Comparison of ENCODE assay signal across 19 cellular contexts in genomic region chr7:106471021-106471420, GRCh38.
DNase-seq lines count a peak whose midpoint lies in the region; ATAC-seq, FAIRE-seq and TF ChIP-seq lines count a peak whose summit lies in the region.
"Had no signal": no experiment of that assay in that cellular context is flagged by ENCODE, and none has a peak within 500 bp of the region (broad histone marks: within the 10 kb centered on the region; RNA-seq: fewer than 3 reads in every experiment).

No MANE protein-coding gene starts in this region.

- FAIRE-seq in H1 (lab: Jason Lieb, UNC) = peak; percentile 13
- FAIRE-seq: GM18507, HepG2 had no signal

- no peaks in the 10 kb centered on the region for H3K79me1 ChIP-seq in H1 (ENCODE audit: low read depth, low read length)

- intact Hi-C loops in activated CD8-positive, alpha-beta T cell treated with anti-CD3 and anti-CD28 coated beads for 36 hours (cut with micrococcal nuclease) = no loop called here
- intact Hi-C loops in spleen (cut with DNase I; ENCODE audit: low total_unique reads) = no loop called here

- no peak for ATAC-seq in activated CD8-positive, alpha-beta T cell treated with anti-CD3 and anti-CD28 coated beads for 36 hours
- no peak for ATAC-seq in activated CD8-positive, alpha-beta T cell treated with anti-CD3 and anti-CD28 coated beads, Interleukin-2, amount 10 ng/mL, durations not matched to agents 7 days and 5 days
- ATAC-seq in activated T-helper 17 cell treated with anti-CD3 and anti-CD28 coated beads, Interleukin-2, amount 50 U/mL, for 72 hours (replicated peaks) = no peak
- ATAC-seq: HepG2 had no signal

- no peak overlapping the region for H2BK12ac ChIP-seq in H1 (ENCODE audit: low read depth, low read length)

- H3K79me2 ChIP-seq in H1 (ENCODE audit: control insufficient read depth in 1 of 2, insufficient read depth in 2 of 2, low read length in 2 of 2) = no peaks in the 10 kb centered on the region

- no peaks in the 10 kb centered on the region for H3K36me3 ChIP-seq in H1 (ENCODE audit: control insufficient read depth in 2 of 4, insufficient read depth in 4 of 4, low read length in 3 of 4)
- no peaks in the 10 kb centered on the region for H3K36me3 ChIP-seq in spleen
- H3K36me3 ChIP-seq: BLaER1, HAP-1 had no signal

- no peaks in the 10 kb centered on the region for H3K9me3 Mint-ChIP-seq in activated CD8-positive, alpha-beta T cell treated with anti-CD3 and anti-CD28 coated beads for 36 hours
- no peaks in the 10 kb centered on the region for H3K9me3 Mint-ChIP-seq in activated CD8-positive, alpha-beta T cell treated with anti-CD3 and anti-CD28 coated beads, Interleukin-2, amount 10 ng/mL, durations not matched to agents 7 days and 5 days (ENCODE audit: insufficient read depth)
- H3K9me3 Mint-ChIP-seq in activated naive CD8-positive, alpha-beta T cell (ENCODE audit: low read depth) = no peaks in the 10 kb centered on the region
- H3K9me3 Mint-ChIP-seq in activated naive CD8-positive, alpha-beta T cell treated with anti-CD3 and anti-CD28 coated beads for 36 hours = no peaks in the 10 kb centered on the region
- H3K9me3 Mint-ChIP-seq in activated T-helper 17 cell treated with anti-CD3 and anti-CD28 coated beads, Interleukin-2, amount 50 U/mL, for 72 hours = no peaks in the 10 kb centered on the region
- H3K9me3 Mint-ChIP-seq: CD14-positive monocyte; CD4-positive, alpha-beta memory T cell had no signal

- no peaks in the 10 kb centered on the region; the same call in 1 of the 2 replicates for H3K23me2 ChIP-seq in H1 (ENCODE audit: low read depth, low read length)

- H3K27ac Mint-ChIP-seq in activated CD8-positive, alpha-beta T cell treated with anti-CD3 and anti-CD28 coated beads for 36 hours = peak overlapping the region; percentile 17
- no peak overlapping the region for H3K27ac Mint-ChIP-seq in activated CD8-positive, alpha-beta T cell treated with anti-CD3 and anti-CD28 coated beads, Interleukin-2, amount 10 ng/mL, durations not matched to agents 7 days and 5 days
- peak overlapping the region; percentile 76 for H3K27ac Mint-ChIP-seq in activated naive CD8-positive, alpha-beta T cell
- H3K27ac Mint-ChIP-seq in activated naive CD8-positive, alpha-beta T cell treated with anti-CD3 and anti-CD28 coated beads for 36 hours = no peak overlapping the region
- H3K27ac Mint-ChIP-seq in activated T-helper 17 cell treated with anti-CD3 and anti-CD28 coated beads, Interleukin-2, amount 50 U/mL, for 72 hours = no peak overlapping the region
- H3K27ac Mint-ChIP-seq: CD4-positive, alpha-beta memory T cell had no signal

- H2BK15ac ChIP-seq in H1 (ENCODE audit: low read length) = no peak overlapping the region

- TF ChIP-seq RAD21 in H1 (IDR thresholded peaks at IDR 0.05 in 1 of 2, conservative IDR thresholded peaks at IDR 0.05 in 1 of 2; ENCODE audit: low read depth in 2 of 2, low read length in 2 of 2) = no peak

- H2BK5ac ChIP-seq in H1 (ENCODE audit: low read depth, low read length) = no peak overlapping the region

- no peak overlapping the region for H2BK120ac ChIP-seq in H1 (replicated peaks; ENCODE audit: low read depth, low read length)

- peaks cover 22% of the 10 kb centered on the region for H3K27me3 Mint-ChIP-seq in activated CD8-positive, alpha-beta T cell treated with anti-CD3 and anti-CD28 coated beads for 36 hours
- peaks cover 6% of the 10 kb centered on the region for H3K27me3 Mint-ChIP-seq in activated CD8-positive, alpha-beta T cell treated with anti-CD3 and anti-CD28 coated beads, Interleukin-2, amount 10 ng/mL, durations not matched to agents 7 days and 5 days (ENCODE audit: low read depth)
- H3K27me3 Mint-ChIP-seq in activated naive CD8-positive, alpha-beta T cell = no peaks in the 10 kb centered on the region
- H3K27me3 Mint-ChIP-seq in activated naive CD8-positive, alpha-beta T cell treated with anti-CD3 and anti-CD28 coated beads for 36 hours = peaks cover 39% of the 10 kb centered on the region
- H3K27me3 Mint-ChIP-seq in activated T-helper 17 cell treated with anti-CD3 and anti-CD28 coated beads, Interleukin-2, amount 50 U/mL, for 72 hours = peaks cover 5% of the 10 kb centered on the region

- no peak overlapping the region for H4K5ac ChIP-seq in H1 (ENCODE audit: insufficient read length, low read depth, low read length)

- TF ChIP-seq CTCF in activated CD8-positive, alpha-beta T cell treated with anti-CD3 and anti-CD28 coated beads for 36 hours (IDR thresholded peaks at IDR 0.05) = no peak
- TF ChIP-seq CTCF in H1 (IDR thresholded peaks at IDR 0.05; ENCODE audit: control extremely low read depth in 1 of 3, insufficient read depth in 1 of 3, low read depth in 1 of 3, low read length in 3 of 3) = no peak
- no peak for TF ChIP-seq CTCF in spleen (IDR thresholded peaks at IDR 0.05 in 8 of 11, conservative IDR thresholded peaks at IDR 0.05 in 3 of 11)

- H3K4me3 Mint-ChIP-seq in activated CD8-positive, alpha-beta T cell treated with anti-CD3 and anti-CD28 coated beads for 36 hours = no peak overlapping the region
- H3K4me3 Mint-ChIP-seq in activated CD8-positive, alpha-beta T cell treated with anti-CD3 and anti-CD28 coated beads, Interleukin-2, amount 10 ng/mL, durations not matched to agents 7 days and 5 days = no peak overlapping the region
- H3K4me3 Mint-ChIP-seq in activated naive CD8-positive, alpha-beta T cell = no peak overlapping the region
- H3K4me3 Mint-ChIP-seq in activated naive CD8-positive, alpha-beta T cell treated with anti-CD3 and anti-CD28 coated beads for 36 hours = no peak overlapping the region
- peak overlapping the region; percentile 2 for H3K4me3 Mint-ChIP-seq in activated T-helper 17 cell treated with anti-CD3 and anti-CD28 coated beads, Interleukin-2, amount 50 U/mL, for 72 hours
- H3K4me3 Mint-ChIP-seq: CD14-positive monocyte; CD4-positive, alpha-beta memory T cell had no signal

- no peak overlapping the region for H3K4ac ChIP-seq in H1 (replicated peaks; ENCODE audit: insufficient read length, low read depth, low read length)

- no peak overlapping the region for H3K27ac ChIP-seq in H1 (ENCODE audit: low read depth, low read length)
- no peak overlapping the region for H3K27ac ChIP-seq in spleen
- H3K27ac ChIP-seq: BLaER1 had no signal

- no peak overlapping the region for H3K14ac ChIP-seq in H1 (ENCODE audit: insufficient read length)

- no peak overlapping the region for H4K91ac ChIP-seq in H1 (replicated peaks; ENCODE audit: insufficient read length, low read length)

- H3K27me3 ChIP-seq in H1 (replicated peaks in 1 of 4; ENCODE audit: control insufficient read depth in 3 of 4, extremely low read depth in 1 of 4, insufficient read depth in 3 of 4, low read length in 3 of 4) (no peaks in the 10 kb centered on the region), spleen (replicated peaks in 1 of 7) (peaks cover 0 to 4% (median 0%) of the 10 kb centered on the region in 7 donors)
- H3K27me3 ChIP-seq: BLaER1 had no signal

- H3K4me1 ChIP-seq in H1 (replicated peaks in 1 of 4; ENCODE audit: control insufficient read depth in 3 of 4, insufficient read depth in 4 of 4, low read length in 3 of 4) (peaks cover 0 to 6% (median 1%) of the 10 kb centered on the region in 4 experiments; a peak in 1 of 7 replicates), spleen (peaks cover 0 to 6% (median under 1%) of the 10 kb centered on the region in 6 donors)
- H3K4me1 ChIP-seq: HAP-1 had no signal

- H3K9ac ChIP-seq in H1 (replicated peaks in 1 of 4; ENCODE audit: extremely low read depth in 1 of 4, low read depth in 3 of 4, low read length in 3 of 4) = no peak overlapping the region
- H3K9ac ChIP-seq: BLaER1 had no signal

- peaks cover 16% of the 10 kb centered on the region for H3K4me1 Mint-ChIP-seq in activated CD8-positive, alpha-beta T cell treated with anti-CD3 and anti-CD28 coated beads for 36 hours (ENCODE audit: low read depth)
- H3K4me1 Mint-ChIP-seq in activated CD8-positive, alpha-beta T cell treated with anti-CD3 and anti-CD28 coated beads, Interleukin-2, amount 10 ng/mL, durations not matched to agents 7 days and 5 days (ENCODE audit: low read depth) = no peaks in the 10 kb centered on the region
- H3K4me1 Mint-ChIP-seq in activated naive CD8-positive, alpha-beta T cell (ENCODE audit: low read depth) = peaks cover 11% of the 10 kb centered on the region
- H3K4me1 Mint-ChIP-seq in activated naive CD8-positive, alpha-beta T cell treated with anti-CD3 and anti-CD28 coated beads for 36 hours = peaks cover 9% of the 10 kb centered on the region
- H3K4me1 Mint-ChIP-seq in activated T-helper 17 cell treated with anti-CD3 and anti-CD28 coated beads, Interleukin-2, amount 50 U/mL, for 72 hours = peaks cover 9% of the 10 kb centered on the region
- H3K4me1 Mint-ChIP-seq: CD14-positive monocyte; CD4-positive, alpha-beta memory T cell had no signal

- no peak overlapping the region for H3K18ac ChIP-seq in H1 (ENCODE audit: extremely low read depth, low read length)

- no peak overlapping the region for H3K56ac ChIP-seq in H1 (replicated peaks; ENCODE audit: insufficient read length, low read depth, low read length)

- H4K20me1 ChIP-seq in H1 (replicated peaks in 1 of 2; ENCODE audit: control insufficient read depth in 1 of 2, insufficient read depth in 2 of 2, low read length in 2 of 2) = no peaks in the 10 kb centered on the region
- H4K20me1 ChIP-seq: BLaER1 had no signal

- no peak overlapping the region for H4K8ac ChIP-seq in H1 (ENCODE audit: extremely low read depth, insufficient read depth, low read length)

- TF ChIP-seq POLR2A in H1 (IDR thresholded peaks at IDR 0.05; ENCODE audit: control extremely low read depth in 1 of 2, low read depth in 2 of 2, low read length in 2 of 2) = no peak
- no peak for TF ChIP-seq POLR2A in spleen (IDR thresholded peaks at IDR 0.05)

- no peak overlapping the region for H3K4me2 ChIP-seq in H1 (ENCODE audit: insufficient read depth in 1 of 2, low read depth in 2 of 2, low read length in 2 of 2)
- H3K4me2 ChIP-seq: BLaER1 had no signal

- no peak overlapping the region for H2AK5ac ChIP-seq in H1 (ENCODE audit: low read depth, low read length)

- no peak overlapping the region for H3K23ac ChIP-seq in H1 (ENCODE audit: insufficient read length)

- H3K36me3 Mint-ChIP-seq in activated CD8-positive, alpha-beta T cell treated with anti-CD3 and anti-CD28 coated beads for 36 hours (ENCODE audit: low read depth) = no peaks in the 10 kb centered on the region
- H3K36me3 Mint-ChIP-seq in activated CD8-positive, alpha-beta T cell treated with anti-CD3 and anti-CD28 coated beads, Interleukin-2, amount 10 ng/mL, durations not matched to agents 7 days and 5 days (ENCODE audit: low read depth) = no peaks in the 10 kb centered on the region
- no peaks in the 10 kb centered on the region for H3K36me3 Mint-ChIP-seq in activated naive CD8-positive, alpha-beta T cell
- H3K36me3 Mint-ChIP-seq in activated naive CD8-positive, alpha-beta T cell treated with anti-CD3 and anti-CD28 coated beads for 36 hours = no peaks in the 10 kb centered on the region
- H3K36me3 Mint-ChIP-seq in activated T-helper 17 cell treated with anti-CD3 and anti-CD28 coated beads, Interleukin-2, amount 50 U/mL, for 72 hours (ENCODE audit: low read depth) = no peaks in the 10 kb centered on the region
- H3K36me3 Mint-ChIP-seq: CD14-positive monocyte; CD4-positive, alpha-beta memory T cell had no signal

- CTCF ChIA-PET in activated CD8-positive, alpha-beta T cell treated with anti-CD3 and anti-CD28 coated beads for 36 hours (lab: Charles Lee) = no interaction called here
- CTCF ChIA-PET in activated CD8-positive, alpha-beta T cell treated with anti-CD3 and anti-CD28 coated beads, Interleukin-2, amount 10 ng/mL, durations not matched to agents 7 days and 5 days (lab: Charles Lee) = no interaction called here
- CTCF ChIA-PET in H1 (lab: Charles Lee; ENCODE audit: partially characterized antibody) = no interaction called here

- no peak overlapping the region for H2AFZ ChIP-seq in H1 (ENCODE audit: low read length)

- no peak overlapping the region for H2BK20ac ChIP-seq in H1 (ENCODE audit: low read length)

- WGBS in H1 (ENCODE audit: extremely low coverage in 1 of 2, insufficient coverage in 1 of 2, insufficient read length in 1 of 2, insufficient replicate concordance in 2 of 2, low coverage in 1 of 2, low lambda C conversion rate in 2 of 2, missing lambda C conversion rate in 1 of 2), 2 experiments = 96% methylated on average over 2 of the region's 2 CpGs; no CpG with 5 or more reads in 1 of the 2 experiments
- 78 to 89% (median 82%) methylated on average over 2 of the region's 2 CpGs for WGBS in spleen, 5 donors

- TF ChIP-seq EP300 in H1 (IDR thresholded peaks at IDR 0.05; ENCODE audit: borderline replicate concordance in 1 of 2, low read depth in 2 of 2, low read length in 2 of 2) = no peak

- no peak overlapping the region for H3K4me3 ChIP-seq in H1 (ENCODE audit: extremely low read depth in 1 of 4, insufficient read depth in 2 of 4, low read depth in 3 of 4, low read length in 4 of 4)
- H3K4me3 ChIP-seq in spleen = no peak overlapping the region
- H3K4me3 ChIP-seq: BLaER1, HAP-1 had no signal

- H3K9me3 ChIP-seq in H1 (ENCODE audit: insufficient read depth in 2 of 2, low read depth in 1 of 2, low read length in 1 of 2) (peaks cover 0 to 2% of the 10 kb centered on the region in 2 experiments; a peak in 1 of 4 replicates), spleen (no peaks in the 10 kb centered on the region)
- H3K9me3 ChIP-seq: BLaER1, HAP-1 had no signal

- POLR2A ChIA-PET in activated CD8-positive, alpha-beta T cell treated with anti-CD3 and anti-CD28 coated beads for 36 hours (lab: Charles Lee) = no interaction called here
- POLR2A ChIA-PET in activated CD8-positive, alpha-beta T cell treated with anti-CD3 and anti-CD28 coated beads, Interleukin-2, amount 10 ng/mL, durations not matched to agents 7 days and 5 days (lab: Charles Lee) = no interaction called here
- POLR2A ChIA-PET in H1 (lab: Charles Lee; ENCODE audit: partially characterized antibody) = no interaction called here

- no peak for DNase-seq in activated CD8-positive, alpha-beta T cell treated with anti-CD3 and anti-CD28 coated beads for 36 hours
- DNase-seq in activated CD8-positive, alpha-beta T cell treated with anti-CD3 and anti-CD28 coated beads, Interleukin-2, amount 10 ng/mL, durations not matched to agents 7 days and 5 days = no peak
- no peak for DNase-seq in activated naive CD8-positive, alpha-beta T cell treated with anti-CD3 and anti-CD28 coated beads for 36 hours
- DNase-seq in H1 (ENCODE audit: low read depth in 1 of 2, low spot score in 2 of 2) = no peak
- DNase-seq in spleen = no peak
- no peak for DNase-seq in T-helper 1 cell
- DNase-seq: 8988T; CD4-positive, alpha-beta memory T cell; DMS153; DMS79; GDM1; GOT3 had no signal

Comparison
In these comparisons a context has a peak if more than half of its experiments do, and no peak if none do; other contexts are left out.
1. H3K27ac Mint-ChIP-seq: peak in activated CD8-positive, alpha-beta T cell treated with anti-CD3 and anti-CD28 coated beads for 36 hours (single experiment) and activated naive CD8-positive, alpha-beta T cell (single experiment); none in activated CD8-positive, alpha-beta T cell treated with anti-CD3 and anti-CD28 coated beads, Interleukin-2, amount 10 ng/mL, durations not matched to agents 7 days and 5 days (single experiment), activated naive CD8-positive, alpha-beta T cell treated with anti-CD3 and anti-CD28 coated beads for 36 hours (single experiment) and activated T-helper 17 cell treated with anti-CD3 and anti-CD28 coated beads, Interleukin-2, amount 50 U/mL, for 72 hours (single experiment).